1 cellular context compared by ENCODE assay signal in the genomic region with DNA sequence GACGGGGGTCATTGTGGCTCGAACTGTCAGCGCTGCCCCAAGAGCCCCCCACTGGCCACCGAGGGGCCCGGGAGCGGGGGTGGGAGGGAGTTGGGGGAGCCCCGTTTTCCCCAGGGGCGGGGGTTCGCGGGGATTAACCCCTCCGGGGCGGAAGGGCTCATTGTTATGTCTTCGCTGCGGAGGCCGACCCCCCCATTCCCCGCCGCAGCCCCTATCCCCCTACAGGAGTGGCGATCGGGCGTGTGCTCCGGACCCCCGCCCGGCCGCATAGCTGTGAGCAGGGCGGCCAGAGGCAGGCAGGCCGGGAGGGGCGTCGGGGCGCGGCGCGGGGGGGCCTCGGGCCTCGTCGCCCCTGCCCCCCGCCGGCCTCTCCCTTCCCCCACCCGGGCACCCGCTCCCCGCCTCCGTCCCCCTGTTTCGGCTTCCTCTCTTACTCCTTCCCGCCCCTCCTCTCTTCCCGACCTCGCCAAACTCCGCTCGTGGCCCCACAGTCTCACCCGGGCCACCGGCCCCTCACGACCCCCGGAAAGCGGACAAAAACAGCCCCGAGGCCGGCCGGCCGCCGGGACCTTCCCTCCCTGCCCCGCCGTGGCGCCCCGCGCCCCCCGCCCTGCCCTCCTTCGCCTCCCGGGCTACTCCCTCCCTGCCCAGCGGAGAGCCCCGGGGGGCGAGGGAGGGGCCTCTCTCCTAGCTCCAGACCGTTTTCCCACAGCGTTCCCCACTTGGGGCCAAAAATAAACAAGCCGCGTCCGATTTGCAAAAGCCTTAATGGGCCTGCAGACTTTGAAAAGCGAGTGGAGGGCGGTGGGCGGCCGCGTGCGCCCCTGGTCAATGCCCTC.
A peak's percentile ranks its signal among the peaks of the same experiment; 100 is the strongest.
TF ChIP-seq lines count a peak whose summit lies in the region.

No MANE protein-coding gene starts in this region.

TF ChIP-seq in K562, 482 proteins besides CTCF, POLR2A, EP300 and RAD21 (continued from another document):
- TF ChIP-seq, protein P1, sequence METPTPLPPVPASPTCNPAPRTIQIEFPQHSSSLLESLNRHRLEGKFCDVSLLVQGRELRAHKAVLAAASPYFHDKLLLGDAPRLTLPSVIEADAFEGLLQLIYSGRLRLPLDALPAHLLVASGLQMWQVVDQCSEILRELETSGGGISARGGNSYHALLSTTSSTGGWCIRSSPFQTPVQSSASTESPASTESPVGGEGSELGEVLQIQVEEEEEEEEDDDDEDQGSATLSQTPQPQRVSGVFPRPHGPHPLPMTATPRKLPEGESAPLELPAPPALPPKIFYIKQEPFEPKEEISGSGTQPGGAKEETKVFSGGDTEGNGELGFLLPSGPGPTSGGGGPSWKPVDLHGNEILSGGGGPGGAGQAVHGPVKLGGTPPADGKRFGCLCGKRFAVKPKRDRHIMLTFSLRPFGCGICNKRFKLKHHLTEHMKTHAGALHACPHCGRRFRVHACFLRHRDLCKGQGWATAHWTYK (CRISPR knock-in tag; IDR thresholded peaks at IDR 0.05) = no peak
- TF ChIP-seq BRD4 (IDR thresholded peaks at IDR 0.05) (peak; percentile 66; the same call in 1 of the 2 replicates), MYC (IDR thresholded peaks at IDR 0.05; ENCODE audit: low read depth, low read length) (0 out of 2 replicates have a peak, but pooled peaks have one; percentile 23), MYC (CRISPR knock-in tag; IDR thresholded peaks at IDR 0.05; ENCODE audit: borderline replicate concordance, low read depth) (no peak), HDAC1 (IDR thresholded peaks at IDR 0.05) (0 out of 4 replicates have a peak, but pooled peaks of 1 of the 2 experiments have one; percentile 43), MAZ (CRISPR knock-in tag; conservative IDR thresholded peaks at IDR 0.05 in 1 of 2, IDR thresholded peaks at IDR 0.05 in 1 of 2) (peak; percentile 13 to 26; a peak in 1 of 4 replicates), GABPB1 (CRISPR knock-in tag; IDR thresholded peaks at IDR 0.05) (0 out of 2 replicates have a peak, but pooled peaks have one; percentile 19), ZBTB7A (IDR thresholded peaks at IDR 0.05; ENCODE audit: borderline replicate concordance, control insufficient read depth, low read depth, low read length) (peak; percentile 89), FOXA3 (CRISPR knock-in tag; conservative IDR thresholded peaks at IDR 0.05 in 1 of 2, IDR thresholded peaks at IDR 0.05 in 1 of 2) (peak in 1 of 2 experiments; percentile 39; a peak in 1 of 4 replicates), CHD1 (IDR thresholded peaks at IDR 0.05; ENCODE audit: low read length) (peak; percentile 50), ZC3H4 (CRISPR knock-in tag; IDR thresholded peaks at IDR 0.05; ENCODE audit: borderline replicate concordance) (no peak), RB1 (IDR thresholded peaks at IDR 0.05; ENCODE audit: low read depth) (0 out of 2 replicates have a peak, but pooled peaks have one; percentile 11), ZNF354B (CRISPR knock-in tag; IDR thresholded peaks at IDR 0.05) (no peak), GATA2 (CRISPR knock-in tag; IDR thresholded peaks at IDR 0.05) (no peak), NFRKB (IDR thresholded peaks at IDR 0.05; ENCODE audit: low read depth) (peak; percentile 38; the same call in 1 of the 2 replicates), RBBP5 (IDR thresholded peaks at IDR 0.05; ENCODE audit: borderline replicate concordance, insufficient read depth, low read length, poor library complexity, severe bottlenecking) (peak; percentile 75), RBFOX2 (IDR thresholded peaks at IDR 0.05; ENCODE audit: low read depth, low read length) (peak; percentile 72), SUPT5H (IDR thresholded peaks at IDR 0.05) (0 out of 2 replicates have a peak, but pooled peaks have one; percentile 17), KDM1A (IDR thresholded peaks at IDR 0.05) (no peak), POLR2G (IDR thresholded peaks at IDR 0.05; ENCODE audit: low read depth, low read length) (peak; percentile 41; the same call in 1 of the 2 replicates), EP400 (IDR thresholded peaks at IDR 0.05) (peak; percentile 29; the same call in 1 of the 2 replicates), NR2C2 (CRISPR knock-in tag; IDR thresholded peaks at IDR 0.05) (0 out of 2 replicates have a peak, but pooled peaks have one; percentile 19), NR2C2 (tag; IDR thresholded peaks at IDR 0.05) (no peak), KDM2B (CRISPR knock-in tag; IDR thresholded peaks at IDR 0.05) (no peak), IRF2 (CRISPR knock-in tag; IDR thresholded peaks at IDR 0.05) (no peak)
- TF ChIP-seq, protein P2, sequence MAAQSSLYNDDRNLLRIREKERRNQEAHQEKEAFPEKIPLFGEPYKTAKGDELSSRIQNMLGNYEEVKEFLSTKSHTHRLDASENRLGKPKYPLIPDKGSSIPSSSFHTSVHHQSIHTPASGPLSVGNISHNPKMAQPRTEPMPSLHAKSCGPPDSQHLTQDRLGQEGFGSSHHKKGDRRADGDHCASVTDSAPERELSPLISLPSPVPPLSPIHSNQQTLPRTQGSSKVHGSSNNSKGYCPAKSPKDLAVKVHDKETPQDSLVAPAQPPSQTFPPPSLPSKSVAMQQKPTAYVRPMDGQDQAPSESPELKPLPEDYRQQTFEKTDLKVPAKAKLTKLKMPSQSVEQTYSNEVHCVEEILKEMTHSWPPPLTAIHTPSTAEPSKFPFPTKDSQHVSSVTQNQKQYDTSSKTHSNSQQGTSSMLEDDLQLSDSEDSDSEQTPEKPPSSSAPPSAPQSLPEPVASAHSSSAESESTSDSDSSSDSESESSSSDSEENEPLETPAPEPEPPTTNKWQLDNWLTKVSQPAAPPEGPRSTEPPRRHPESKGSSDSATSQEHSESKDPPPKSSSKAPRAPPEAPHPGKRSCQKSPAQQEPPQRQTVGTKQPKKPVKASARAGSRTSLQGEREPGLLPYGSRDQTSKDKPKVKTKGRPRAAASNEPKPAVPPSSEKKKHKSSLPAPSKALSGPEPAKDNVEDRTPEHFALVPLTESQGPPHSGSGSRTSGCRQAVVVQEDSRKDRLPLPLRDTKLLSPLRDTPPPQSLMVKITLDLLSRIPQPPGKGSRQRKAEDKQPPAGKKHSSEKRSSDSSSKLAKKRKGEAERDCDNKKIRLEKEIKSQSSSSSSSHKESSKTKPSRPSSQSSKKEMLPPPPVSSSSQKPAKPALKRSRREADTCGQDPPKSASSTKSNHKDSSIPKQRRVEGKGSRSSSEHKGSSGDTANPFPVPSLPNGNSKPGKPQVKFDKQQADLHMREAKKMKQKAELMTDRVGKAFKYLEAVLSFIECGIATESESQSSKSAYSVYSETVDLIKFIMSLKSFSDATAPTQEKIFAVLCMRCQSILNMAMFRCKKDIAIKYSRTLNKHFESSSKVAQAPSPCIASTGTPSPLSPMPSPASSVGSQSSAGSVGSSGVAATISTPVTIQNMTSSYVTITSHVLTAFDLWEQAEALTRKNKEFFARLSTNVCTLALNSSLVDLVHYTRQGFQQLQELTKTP (IDR thresholded peaks at IDR 0.05; ENCODE audit: low read depth in 1 of 2, partially characterized antibody in 2 of 2) = no peak
- TF ChIP-seq, protein P3, sequence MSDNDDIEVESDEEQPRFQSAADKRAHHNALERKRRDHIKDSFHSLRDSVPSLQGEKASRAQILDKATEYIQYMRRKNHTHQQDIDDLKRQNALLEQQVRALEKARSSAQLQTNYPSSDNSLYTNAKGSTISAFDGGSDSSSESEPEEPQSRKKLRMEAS (CRISPR knock-in tag; IDR thresholded peaks at IDR 0.05) = peak; percentile 55; the same call in 1 of the 2 replicates
- TF ChIP-seq, protein P4, sequence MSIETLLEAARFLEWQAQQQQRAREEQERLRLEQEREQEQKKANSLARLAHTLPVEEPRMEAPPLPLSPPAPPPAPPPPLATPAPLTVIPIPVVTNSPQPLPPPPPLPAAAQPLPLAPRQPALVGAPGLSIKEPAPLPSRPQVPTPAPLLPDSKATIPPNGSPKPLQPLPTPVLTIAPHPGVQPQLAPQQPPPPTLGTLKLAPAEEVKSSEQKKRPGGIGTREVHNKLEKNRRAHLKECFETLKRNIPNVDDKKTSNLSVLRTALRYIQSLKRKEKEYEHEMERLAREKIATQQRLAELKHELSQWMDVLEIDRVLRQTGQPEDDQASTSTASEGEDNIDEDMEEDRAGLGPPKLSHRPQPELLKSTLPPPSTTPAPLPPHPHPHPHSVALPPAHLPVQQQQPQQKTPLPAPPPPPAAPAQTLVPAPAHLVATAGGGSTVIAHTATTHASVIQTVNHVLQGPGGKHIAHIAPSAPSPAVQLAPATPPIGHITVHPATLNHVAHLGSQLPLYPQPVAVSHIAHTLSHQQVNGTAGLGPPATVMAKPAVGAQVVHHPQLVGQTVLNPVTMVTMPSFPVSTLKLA (conservative IDR thresholded peaks at IDR 0.05) = peak in 1 of 2 experiments; percentile 44; a peak in 2 of 4 replicates
- TF ChIP-seq, protein P5, sequence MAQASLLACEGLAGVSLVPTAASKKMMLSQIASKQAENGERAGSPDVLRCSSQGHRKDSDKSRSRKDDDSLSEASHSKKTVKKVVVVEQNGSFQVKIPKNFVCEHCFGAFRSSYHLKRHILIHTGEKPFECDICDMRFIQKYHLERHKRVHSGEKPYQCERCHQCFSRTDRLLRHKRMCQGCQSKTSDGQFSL (CRISPR knock-in tag; IDR thresholded peaks at IDR 0.05) = 0 out of 2 replicates have a peak, but pooled peaks have one; percentile 16
- TF ChIP-seq, protein P5 (tag; IDR thresholded peaks at IDR 0.05) = peak in 1 of 2 experiments; percentile 81; a peak in 2 of 4 replicates
- TF ChIP-seq, protein P6, sequence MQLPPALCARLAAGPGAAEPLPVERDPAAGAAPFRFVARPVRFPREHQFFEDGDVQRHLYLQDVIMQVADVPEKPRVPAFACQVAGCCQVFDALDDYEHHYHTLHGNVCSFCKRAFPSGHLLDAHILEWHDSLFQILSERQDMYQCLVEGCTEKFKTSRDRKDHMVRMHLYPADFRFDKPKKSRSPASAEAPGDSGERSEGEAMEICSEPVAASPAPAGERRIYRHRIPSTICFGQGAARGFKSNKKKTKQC (CRISPR knock-in tag; IDR thresholded peaks at IDR 0.05) = 0 out of 2 replicates have a peak, but pooled peaks have one; percentile 42
- TF ChIP-seq, protein P7, sequence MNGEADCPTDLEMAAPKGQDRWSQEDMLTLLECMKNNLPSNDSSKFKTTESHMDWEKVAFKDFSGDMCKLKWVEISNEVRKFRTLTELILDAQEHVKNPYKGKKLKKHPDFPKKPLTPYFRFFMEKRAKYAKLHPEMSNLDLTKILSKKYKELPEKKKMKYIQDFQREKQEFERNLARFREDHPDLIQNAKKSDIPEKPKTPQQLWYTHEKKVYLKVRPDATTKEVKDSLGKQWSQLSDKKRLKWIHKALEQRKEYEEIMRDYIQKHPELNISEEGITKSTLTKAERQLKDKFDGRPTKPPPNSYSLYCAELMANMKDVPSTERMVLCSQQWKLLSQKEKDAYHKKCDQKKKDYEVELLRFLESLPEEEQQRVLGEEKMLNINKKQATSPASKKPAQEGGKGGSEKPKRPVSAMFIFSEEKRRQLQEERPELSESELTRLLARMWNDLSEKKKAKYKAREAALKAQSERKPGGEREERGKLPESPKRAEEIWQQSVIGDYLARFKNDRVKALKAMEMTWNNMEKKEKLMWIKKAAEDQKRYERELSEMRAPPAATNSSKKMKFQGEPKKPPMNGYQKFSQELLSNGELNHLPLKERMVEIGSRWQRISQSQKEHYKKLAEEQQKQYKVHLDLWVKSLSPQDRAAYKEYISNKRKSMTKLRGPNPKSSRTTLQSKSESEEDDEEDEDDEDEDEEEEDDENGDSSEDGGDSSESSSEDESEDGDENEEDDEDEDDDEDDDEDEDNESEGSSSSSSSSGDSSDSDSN (IDR thresholded peaks at IDR 0.05; ENCODE audit: borderline replicate concordance in 1 of 2, low read depth in 2 of 2, low read length in 2 of 2) = 0 out of 4 replicates have a peak, but pooled peaks have one; percentile 27 to 31
- TF ChIP-seq, protein P8, sequence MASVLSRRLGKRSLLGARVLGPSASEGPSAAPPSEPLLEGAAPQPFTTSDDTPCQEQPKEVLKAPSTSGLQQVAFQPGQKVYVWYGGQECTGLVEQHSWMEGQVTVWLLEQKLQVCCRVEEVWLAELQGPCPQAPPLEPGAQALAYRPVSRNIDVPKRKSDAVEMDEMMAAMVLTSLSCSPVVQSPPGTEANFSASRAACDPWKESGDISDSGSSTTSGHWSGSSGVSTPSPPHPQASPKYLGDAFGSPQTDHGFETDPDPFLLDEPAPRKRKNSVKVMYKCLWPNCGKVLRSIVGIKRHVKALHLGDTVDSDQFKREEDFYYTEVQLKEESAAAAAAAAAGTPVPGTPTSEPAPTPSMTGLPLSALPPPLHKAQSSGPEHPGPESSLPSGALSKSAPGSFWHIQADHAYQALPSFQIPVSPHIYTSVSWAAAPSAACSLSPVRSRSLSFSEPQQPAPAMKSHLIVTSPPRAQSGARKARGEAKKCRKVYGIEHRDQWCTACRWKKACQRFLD (CRISPR knock-in tag; IDR thresholded peaks at IDR 0.05) = peak; percentile 26; the same call in 1 of the 2 replicates
